ENCODE assay signal across 1 cellular context in genomic region chr3:131453536-131453935, GRCh38.
TF ChIP-seq lines count a peak whose summit lies in the region.

No MANE protein-coding gene starts in this region.

TF ChIP-seq in GM23338, 12 proteins besides CTCF, POLR2A, EP300 and RAD21:
- TF ChIP-seq, protein P1, sequence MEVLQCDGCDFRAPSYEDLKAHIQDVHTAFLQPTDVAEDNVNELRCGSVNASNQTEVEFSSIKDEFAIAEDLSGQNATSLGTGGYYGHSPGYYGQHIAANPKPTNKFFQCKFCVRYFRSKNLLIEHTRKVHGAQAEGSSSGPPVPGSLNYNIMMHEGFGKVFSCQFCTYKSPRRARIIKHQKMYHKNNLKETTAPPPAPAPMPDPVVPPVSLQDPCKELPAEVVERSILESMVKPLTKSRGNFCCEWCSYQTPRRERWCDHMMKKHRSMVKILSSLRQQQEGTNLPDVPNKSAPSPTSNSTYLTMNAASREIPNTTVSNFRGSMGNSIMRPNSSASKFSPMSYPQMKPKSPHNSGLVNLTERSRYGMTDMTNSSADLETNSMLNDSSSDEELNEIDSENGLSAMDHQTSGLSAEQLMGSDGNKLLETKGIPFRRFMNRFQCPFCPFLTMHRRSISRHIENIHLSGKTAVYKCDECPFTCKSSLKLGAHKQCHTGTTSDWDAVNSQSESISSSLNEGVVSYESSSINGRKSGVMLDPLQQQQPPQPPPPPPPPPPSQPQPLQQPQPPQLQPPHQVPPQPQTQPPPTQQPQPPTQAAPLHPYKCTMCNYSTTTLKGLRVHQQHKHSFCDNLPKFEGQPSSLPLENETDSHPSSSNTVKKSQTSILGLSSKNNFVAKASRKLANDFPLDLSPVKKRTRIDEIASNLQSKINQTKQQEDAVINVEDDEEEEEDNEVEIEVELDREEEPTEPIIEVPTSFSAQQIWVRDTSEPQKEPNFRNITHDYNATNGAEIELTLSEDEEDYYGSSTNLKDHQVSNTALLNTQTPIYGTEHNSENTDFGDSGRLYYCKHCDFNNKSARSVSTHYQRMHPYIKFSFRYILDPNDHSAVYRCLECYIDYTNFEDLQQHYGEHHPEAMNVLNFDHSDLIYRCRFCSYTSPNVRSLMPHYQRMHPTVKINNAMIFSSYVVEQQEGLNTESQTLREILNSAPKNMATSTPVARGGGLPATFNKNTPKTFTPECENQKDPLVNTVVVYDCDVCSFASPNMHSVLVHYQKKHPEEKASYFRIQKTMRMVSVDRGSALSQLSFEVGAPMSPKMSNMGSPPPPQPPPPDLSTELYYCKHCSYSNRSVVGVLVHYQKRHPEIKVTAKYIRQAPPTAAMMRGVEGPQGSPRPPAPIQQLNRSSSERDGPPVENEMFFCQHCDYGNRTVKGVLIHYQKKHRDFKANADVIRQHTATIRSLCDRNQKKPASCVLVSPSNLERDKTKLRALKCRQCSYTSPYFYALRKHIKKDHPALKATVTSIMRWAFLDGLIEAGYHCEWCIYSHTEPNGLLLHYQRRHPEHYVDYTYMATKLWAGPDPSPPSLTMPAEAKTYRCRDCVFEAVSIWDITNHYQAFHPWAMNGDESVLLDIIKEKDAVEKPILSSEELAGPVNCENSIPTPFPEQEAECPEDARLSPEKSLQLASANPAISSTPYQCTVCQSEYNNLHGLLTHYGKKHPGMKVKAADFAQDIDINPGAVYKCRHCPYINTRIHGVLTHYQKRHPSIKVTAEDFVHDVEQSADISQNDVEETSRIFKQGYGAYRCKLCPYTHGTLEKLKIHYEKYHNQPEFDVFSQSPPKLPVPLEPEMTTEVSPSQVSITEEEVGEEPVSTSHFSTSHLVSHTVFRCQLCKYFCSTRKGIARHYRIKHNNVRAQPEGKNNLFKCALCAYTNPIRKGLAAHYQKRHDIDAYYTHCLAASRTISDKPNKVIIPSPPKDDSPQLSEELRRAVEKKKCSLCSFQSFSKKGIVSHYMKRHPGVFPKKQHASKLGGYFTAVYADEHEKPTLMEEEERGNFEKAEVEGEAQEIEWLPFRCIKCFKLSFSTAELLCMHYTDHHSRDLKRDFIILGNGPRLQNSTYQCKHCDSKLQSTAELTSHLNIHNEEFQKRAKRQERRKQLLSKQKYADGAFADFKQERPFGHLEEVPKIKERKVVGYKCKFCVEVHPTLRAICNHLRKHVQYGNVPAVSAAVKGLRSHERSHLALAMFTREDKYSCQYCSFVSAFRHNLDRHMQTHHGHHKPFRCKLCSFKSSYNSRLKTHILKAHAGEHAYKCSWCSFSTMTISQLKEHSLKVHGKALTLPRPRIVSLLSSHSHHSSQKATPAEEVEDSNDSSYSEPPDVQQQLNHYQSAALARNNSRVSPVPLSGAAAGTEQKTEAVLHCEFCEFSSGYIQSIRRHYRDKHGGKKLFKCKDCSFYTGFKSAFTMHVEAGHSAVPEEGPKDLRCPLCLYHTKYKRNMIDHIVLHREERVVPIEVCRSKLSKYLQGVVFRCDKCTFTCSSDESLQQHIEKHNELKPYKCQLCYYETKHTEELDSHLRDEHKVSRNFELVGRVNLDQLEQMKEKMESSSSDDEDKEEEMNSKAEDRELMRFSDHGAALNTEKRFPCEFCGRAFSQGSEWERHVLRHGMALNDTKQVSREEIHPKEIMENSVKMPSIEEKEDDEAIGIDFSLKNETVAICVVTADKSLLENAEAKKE (CRISPR knock-in tag; IDR thresholded peaks at IDR 0.05): no peak
- TF ChIP-seq, protein P2, sequence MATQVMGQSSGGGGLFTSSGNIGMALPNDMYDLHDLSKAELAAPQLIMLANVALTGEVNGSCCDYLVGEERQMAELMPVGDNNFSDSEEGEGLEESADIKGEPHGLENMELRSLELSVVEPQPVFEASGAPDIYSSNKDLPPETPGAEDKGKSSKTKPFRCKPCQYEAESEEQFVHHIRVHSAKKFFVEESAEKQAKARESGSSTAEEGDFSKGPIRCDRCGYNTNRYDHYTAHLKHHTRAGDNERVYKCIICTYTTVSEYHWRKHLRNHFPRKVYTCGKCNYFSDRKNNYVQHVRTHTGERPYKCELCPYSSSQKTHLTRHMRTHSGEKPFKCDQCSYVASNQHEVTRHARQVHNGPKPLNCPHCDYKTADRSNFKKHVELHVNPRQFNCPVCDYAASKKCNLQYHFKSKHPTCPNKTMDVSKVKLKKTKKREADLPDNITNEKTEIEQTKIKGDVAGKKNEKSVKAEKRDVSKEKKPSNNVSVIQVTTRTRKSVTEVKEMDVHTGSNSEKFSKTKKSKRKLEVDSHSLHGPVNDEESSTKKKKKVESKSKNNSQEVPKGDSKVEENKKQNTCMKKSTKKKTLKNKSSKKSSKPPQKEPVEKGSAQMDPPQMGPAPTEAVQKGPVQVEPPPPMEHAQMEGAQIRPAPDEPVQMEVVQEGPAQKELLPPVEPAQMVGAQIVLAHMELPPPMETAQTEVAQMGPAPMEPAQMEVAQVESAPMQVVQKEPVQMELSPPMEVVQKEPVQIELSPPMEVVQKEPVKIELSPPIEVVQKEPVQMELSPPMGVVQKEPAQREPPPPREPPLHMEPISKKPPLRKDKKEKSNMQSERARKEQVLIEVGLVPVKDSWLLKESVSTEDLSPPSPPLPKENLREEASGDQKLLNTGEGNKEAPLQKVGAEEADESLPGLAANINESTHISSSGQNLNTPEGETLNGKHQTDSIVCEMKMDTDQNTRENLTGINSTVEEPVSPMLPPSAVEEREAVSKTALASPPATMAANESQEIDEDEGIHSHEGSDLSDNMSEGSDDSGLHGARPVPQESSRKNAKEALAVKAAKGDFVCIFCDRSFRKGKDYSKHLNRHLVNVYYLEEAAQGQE (IDR thresholded peaks at IDR 0.05; ENCODE audit: unreplicated experiment): no peak
- no peak for TF ChIP-seq NANOG (IDR thresholded peaks at IDR 0.05; ENCODE audit: borderline replicate concordance)
- TF ChIP-seq ZNF331 (CRISPR knock-in tag; IDR thresholded peaks at IDR 0.05; ENCODE audit: low read depth): no peak
- no peak for TF ChIP-seq EZH2 (IDR thresholded peaks at IDR 0.05; ENCODE audit: low read depth, unreplicated experiment)
- no peak for TF ChIP-seq EZH2phosphoT487 (IDR thresholded peaks at IDR 0.05; ENCODE audit: unreplicated experiment)
- no peak for TF ChIP-seq STAT1 (IDR thresholded peaks at IDR 0.05; ENCODE audit: unreplicated experiment)
- TF ChIP-seq JUNB (IDR thresholded peaks at IDR 0.05; ENCODE audit: unreplicated experiment): no peak
- no peak for TF ChIP-seq CREB1 (CRISPR knock-in tag; IDR thresholded peaks at IDR 0.05; ENCODE audit: low read depth)
- TF ChIP-seq ETS1 (IDR thresholded peaks at IDR 0.05): no peak
